15 cellular contexts compared by ENCODE assay signal in genomic region chr1:214209260-214209808, GRCh38.
DNase-seq lines count a peak whose midpoint lies in the region; ATAC-seq, FAIRE-seq and TF ChIP-seq lines count a peak whose summit lies in the region.
"Had no signal": no experiment of that assay in that cellular context is flagged by ENCODE, and none has a peak within 500 bp of the region (broad histone marks: within the 10 kb centered on the region; RNA-seq: fewer than 3 reads in every experiment).

No MANE protein-coding gene starts in this region.

- TF ChIP-seq POLR2A in HepG2 (IDR thresholded peaks at IDR 0.05; ENCODE audit: insufficient read depth in 1 of 2, low read depth in 2 of 2, low read length in 2 of 2) (no peak), right lobe of liver (IDR thresholded peaks at IDR 0.05) (no peak)

- H3K27ac Mint-ChIP-seq in activated CD4-positive, alpha-beta T cell treated with anti-CD3 and anti-CD28 coated beads, Interleukin-2, amount 10 ng/mL, durations not matched to agents 7 days and 5 days = no peak overlapping the region
- H3K27ac Mint-ChIP-seq: CD4-positive, alpha-beta memory T cell; H9 had no signal

- H3K36me3 Mint-ChIP-seq in activated CD4-positive, alpha-beta T cell treated with anti-CD3 and anti-CD28 coated beads, Interleukin-2, amount 10 ng/mL, durations not matched to agents 7 days and 5 days (ENCODE audit: low read depth) = no peaks in the 10 kb centered on the region
- H3K36me3 Mint-ChIP-seq: CD4-positive, alpha-beta memory T cell had no signal

- CTCF ChIA-PET in HepG2 (lab: Yijun Ruan, JAX; ENCODE audit: low intra/inter-chr PET ratio, low total read pairs) = no interaction called here
- CTCF ChIA-PET in activated CD4-positive, alpha-beta T cell treated with anti-CD3 and anti-CD28 coated beads, Interleukin-2, amount 10 ng/mL, durations not matched to agents 7 days and 5 days (lab: Charles Lee) = interaction anchor here (0.6 to 1.7 kb wide), 5 partner anchors 50 to 130 kb away, joined by 3 to 4 read pairs (median 3); no protein-coding TSS in a partner anchor

- TF ChIP-seq EP300 in HepG2 (IDR thresholded peaks at IDR 0.05; ENCODE audit: low read depth in 2 of 2, low read length in 2 of 2) (no peak), HepG2 (CRISPR knock-in tag; IDR thresholded peaks at IDR 0.05; ENCODE audit: borderline replicate concordance) (no peak)

- no peak overlapping the region for H3K4me3 Mint-ChIP-seq in activated CD4-positive, alpha-beta T cell treated with anti-CD3 and anti-CD28 coated beads, Interleukin-2, amount 10 ng/mL, durations not matched to agents 7 days and 5 days
- H3K4me3 Mint-ChIP-seq: CD4-positive, alpha-beta memory T cell; H9 had no signal

- H3K4me1 Mint-ChIP-seq in activated CD4-positive, alpha-beta T cell treated with anti-CD3 and anti-CD28 coated beads, Interleukin-2, amount 10 ng/mL, durations not matched to agents 7 days and 5 days = no peaks in the 10 kb centered on the region

- no peak for DNase-seq in HepG2 (ENCODE audit: low spot score)
- DNase-seq in right lobe of liver = no peak
- DNase-seq in medulla oblongata (ENCODE audit: extremely low spot score) = peak; percentile 20
- DNase-seq in pons (ENCODE audit: low spot score) = peak; percentile 37
- DNase-seq in activated CD4-positive, alpha-beta T cell treated with anti-CD3 and anti-CD28 coated beads, Interleukin-2, amount 10 ng/mL, durations not matched to agents 7 days and 5 days = no peak
- DNase-seq in mesenteric fat pad (ENCODE audit: low spot score) = no peak
- no peak for DNase-seq in 8988T
- DNase-seq: ACHN; CD4-positive, alpha-beta memory T cell; DMS79; GM23248; H9 had no signal

- peaks cover 4% of the 10 kb centered on the region for H3K27me3 Mint-ChIP-seq in activated CD4-positive, alpha-beta T cell treated with anti-CD3 and anti-CD28 coated beads, Interleukin-2, amount 10 ng/mL, durations not matched to agents 7 days and 5 days

- peak overlapping the region; percentile 9; the same call in 1 of the 2 replicates for H3K4me2 ChIP-seq in HepG2 (ENCODE audit: low read depth, low read length)

- H3K27ac ChIP-seq in HepG2 (ENCODE audit: extremely low read length, insufficient read depth, low read length) = no peak overlapping the region
- no peak overlapping the region for H3K27ac ChIP-seq in right lobe of liver
- H3K27ac ChIP-seq: C4-2B, GM23248 had no signal

- no peak overlapping the region for H3K9ac ChIP-seq in HepG2 (ENCODE audit: insufficient read depth, low read depth, low read length)
- H3K9ac ChIP-seq: GM23248 had no signal

- WGBS in HepG2 (ENCODE audit: low lambda C conversion rate) = 8% methylated on average over 5 of the region's 7 CpGs
- WGBS in right lobe of liver (ENCODE audit: insufficient coverage, low coverage, low lambda C conversion rate, missing lambda C conversion rate) = 67% methylated on average over 1 of the region's 7 CpGs

- no TSS peak for BruUV-seq in HepG2 (replicated peaks; lab: Mats Ljungman, UMichigan)

- ATAC-seq in HepG2 (peak; percentile 63), right lobe of liver (no peak)
- ATAC-seq: GM12878 had no signal

- H3K36me3 ChIP-seq in HepG2 (replicated peaks in 1 of 2; ENCODE audit: control insufficient read depth in 1 of 2, insufficient read depth in 2 of 2, low read length in 2 of 2) = no peaks in the 10 kb centered on the region
- no peaks in the 10 kb centered on the region for H3K36me3 ChIP-seq in right lobe of liver

- H4K20me1 ChIP-seq in HepG2 (ENCODE audit: insufficient read depth, low read length) = no peaks in the 10 kb centered on the region

- POLR2A ChIA-PET in HepG2 (lab: Yijun Ruan, JAX) = no interaction called here
- POLR2A ChIA-PET in activated CD4-positive, alpha-beta T cell treated with anti-CD3 and anti-CD28 coated beads, Interleukin-2, amount 10 ng/mL, durations not matched to agents 7 days and 5 days (lab: Charles Lee) = no interaction called here

- intact Hi-C loops in HepG2 (cut with micrococcal nuclease; ENCODE audit: unreplicated experiment) = no loop called here
- intact Hi-C loops in right lobe of liver (cut with DNase I) = no loop called here

- H3K9me3 Mint-ChIP-seq in activated CD4-positive, alpha-beta T cell treated with anti-CD3 and anti-CD28 coated beads, Interleukin-2, amount 10 ng/mL, durations not matched to agents 7 days and 5 days = no peaks in the 10 kb centered on the region
- H3K9me3 Mint-ChIP-seq: CD4-positive, alpha-beta memory T cell; H9 had no signal

- no peaks in the 10 kb centered on the region for H3K9me3 ChIP-seq in HepG2 (ENCODE audit: low read length)
- H3K9me3 ChIP-seq in right lobe of liver = no peaks in the 10 kb centered on the region

- no peak for FAIRE-seq in HepG2 (lab: Jason Lieb, UNC)
- FAIRE-seq: GM12878, GM18507 had no signal

- TF ChIP-seq CTCF in HepG2 (CRISPR knock-in tag; IDR thresholded peaks at IDR 0.05) = no peak
- no peak for TF ChIP-seq CTCF in right lobe of liver (IDR thresholded peaks at IDR 0.05)

- no peaks in the 10 kb centered on the region for H3K79me2 ChIP-seq in HepG2 (ENCODE audit: insufficient read depth, low read length)

- H3K4me3 ChIP-seq in HepG2 (replicated peaks in 1 of 3; ENCODE audit: insufficient read depth in 1 of 3, low read depth in 2 of 3, low read length in 3 of 3) = no peak overlapping the region
- H3K4me3 ChIP-seq in right lobe of liver = no peak overlapping the region
- H3K4me3 ChIP-seq: GM12878, GM23248 had no signal

- H2AFZ ChIP-seq in HepG2 (ENCODE audit: low read length) = no peak overlapping the region
- H2AFZ ChIP-seq: GM23248 had no signal

- TF ChIP-seq RAD21 in HepG2 (CRISPR knock-in tag; IDR thresholded peaks at IDR 0.05) = no peak

- H3K27me3 ChIP-seq in HepG2 (ENCODE audit: control insufficient read depth in 1 of 2, insufficient read depth in 2 of 2, low read length in 2 of 2) (peaks cover 0 to 18% of the 10 kb centered on the region in 2 experiments; a peak in 2 of 5 replicates), right lobe of liver (no peaks in the 10 kb centered on the region)

- H3K4me1 ChIP-seq in HepG2 (ENCODE audit: insufficient read depth, low read length) (peaks cover 20% of the 10 kb centered on the region), right lobe of liver (peaks cover 0 to 5% (median 0%) of the 10 kb centered on the region in 4 donors)

- in situ Hi-C loops in HepG2 (cut with HindIII; ENCODE audit: extremely low pct_ligation_motif_present, low pct_unique_long_range_greater_than_20kb) = no loop called here

TF ChIP-seq in HepG2, 621 proteins besides CTCF, POLR2A, EP300 and RAD21:
- TF ChIP-seq FOXO4 (CRISPR knock-in tag; conservative IDR thresholded peaks at IDR 0.05) (no peak), ZNF687 (CRISPR knock-in tag; IDR thresholded peaks at IDR 0.05) (0 out of 2 replicates have a peak, but pooled peaks have one; percentile 11)

Comparison
In these comparisons a context has a peak if more than half of its experiments do, and no peak if none do; other contexts are left out.
1. DNase-seq: peak in medulla oblongata (single experiment) and pons (single experiment); none in HepG2 (single experiment), right lobe of liver (0 of 3), activated CD4-positive, alpha-beta T cell treated with anti-CD3 and anti-CD28 coated beads, Interleukin-2, amount 10 ng/mL, durations not matched to agents 7 days and 5 days (single experiment), mesenteric fat pad (single experiment) and 8988T (single experiment).